Comparison of ENCODE assay signal across 26 cellular contexts in the genomic region with DNA sequence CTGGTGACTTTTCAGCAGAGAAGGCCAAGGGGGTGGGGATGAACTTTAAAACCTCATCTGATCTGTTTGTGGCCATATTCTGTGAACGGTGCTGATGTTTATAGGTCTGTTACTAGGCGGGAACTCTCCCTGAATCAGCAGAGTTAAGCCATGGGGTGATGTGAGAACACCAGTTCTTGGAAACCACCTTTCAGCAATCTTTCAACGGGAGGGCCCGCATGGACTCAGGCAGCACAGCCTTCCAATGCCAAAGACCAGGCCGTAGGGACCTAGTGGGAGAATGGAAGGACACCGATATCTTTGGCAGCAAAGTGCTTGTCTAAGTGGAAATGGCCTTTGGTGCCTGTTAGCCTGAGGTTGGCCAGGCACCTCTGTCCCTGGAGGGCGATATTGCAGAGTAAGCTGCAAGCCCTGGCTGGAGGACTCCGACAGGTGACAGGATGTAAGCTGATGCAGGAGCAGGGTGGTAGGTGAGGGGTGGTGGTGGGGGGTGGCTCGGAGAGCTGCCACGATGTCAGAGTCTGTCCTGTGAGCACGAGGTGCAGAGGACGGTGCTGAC. TPM values are rescaled to one million over a fixed set of nuclear protein-coding genes. Genes with fewer than 3 reads are reported as not detected.
DNase-seq lines count a peak whose midpoint lies in the region; ATAC-seq and TF ChIP-seq lines count a peak whose summit lies in the region.
"Had no signal": no experiment of that assay in that cellular context is flagged by ENCODE, and none has a peak within 500 bp of the region (broad histone marks: within the 10 kb centered on the region; RNA-seq: fewer than 3 reads in every experiment).

No MANE protein-coding gene starts in this region.

- no peak overlapping the region for H3K56ac ChIP-seq in H9 (ENCODE audit: insufficient read length, low read depth, low read length)

- no peak overlapping the region for H2BK15ac ChIP-seq in H9 (ENCODE audit: low read depth, low read length)

- H2AFZ ChIP-seq in H9 (ENCODE audit: low read length): no peak overlapping the region
- no peak overlapping the region for H2AFZ ChIP-seq in PC-9

- H3K79me2 ChIP-seq in H9 (ENCODE audit: insufficient read depth, low read length) (no peaks in the 10 kb centered on the region), PC-9 (ENCODE audit: low read depth) (no peaks in the 10 kb centered on the region)

- no peak for TF ChIP-seq CTCF in H9 (conservative IDR thresholded peaks at IDR 0.05)
- TF ChIP-seq CTCF in psoas muscle (IDR thresholded peaks at IDR 0.05): no peak
- no peak for TF ChIP-seq CTCF in PC-9 (conservative IDR thresholded peaks at IDR 0.05)

- no peak overlapping the region for H3K14ac ChIP-seq in H9 (ENCODE audit: insufficient read depth, low read length)

- H3K4me1 ChIP-seq in H9 (ENCODE audit: insufficient read depth, low read length): no peaks in the 10 kb centered on the region
- peaks cover 11% of the 10 kb centered on the region for H3K4me1 ChIP-seq in psoas muscle
- H3K4me1 ChIP-seq in PC-9 (replicated peaks; ENCODE audit: insufficient read depth): peaks cover 9% of the 10 kb centered on the region
- H3K4me1 ChIP-seq: BLaER1 had no signal

- intact Hi-C loops in activated T-helper 1 cell treated with anti-CD3 and anti-CD28 coated beads, Interleukin-12 subunit alpha, Interleukin-12 subunit beta, Interleukin-2, Interleukin-4 antibody, amounts not matched to agents 30 ng/mL and 10 ng/mL and 1 ng/mL, durations not matched to agents 14 hours and 24 hours and 36 hours (cut with micrococcal nuclease): no loop called here
- intact Hi-C loops in psoas muscle (cut with DNase I) (no loop called here), PC-9 (cut with micrococcal nuclease; ENCODE audit: unreplicated experiment) (no loop called here)

- no peak overlapping the region for H2AK5ac ChIP-seq in H9 (ENCODE audit: insufficient read length, low read length)

- no peaks in the 10 kb centered on the region for H3K27me3 ChIP-seq in H9 (ENCODE audit: insufficient read depth, low read length)
- no peaks in the 10 kb centered on the region for H3K27me3 ChIP-seq in psoas muscle (ENCODE audit: insufficient read depth in 3 of 3, low read length in 2 of 3)
- H3K27me3 ChIP-seq in PC-9 (ENCODE audit: insufficient read depth, low read depth): no peaks in the 10 kb centered on the region
- H3K27me3 ChIP-seq: BLaER1, SJCRH30, transverse colon had no signal

- H3K36me3 Mint-ChIP-seq in H9 (ENCODE audit: insufficient read depth in 1 of 3, low read depth in 3 of 3): no peaks in the 10 kb centered on the region
- H3K36me3 Mint-ChIP-seq in activated T-helper 1 cell treated with anti-CD3 and anti-CD28 coated beads, Interleukin-12 subunit alpha, Interleukin-12 subunit beta, Interleukin-2, Interleukin-4 antibody, amounts not matched to agents 30 ng/mL and 10 ng/mL and 1 ng/mL, durations not matched to agents 14 hours and 24 hours and 36 hours (ENCODE audit: low read depth): no peaks in the 10 kb centered on the region
- H3K36me3 Mint-ChIP-seq: activated naive CD4-positive, alpha-beta T cell treated with anti-CD3 and anti-CD28 coated beads, Interleukin-2, amount 50 U/mL, for 72 hours; memory B cell had no signal

- H2BK20ac ChIP-seq in H9 (ENCODE audit: low read depth, low read length, poor library complexity, severe bottlenecking): no peak overlapping the region

- peak overlapping the region in 2 of 3 experiments; percentile 57 to 66; a peak in 2 of 7 replicates for H3K27ac Mint-ChIP-seq in H9
- H3K27ac Mint-ChIP-seq in activated T-helper 1 cell treated with anti-CD3 and anti-CD28 coated beads, Interleukin-12 subunit alpha, Interleukin-12 subunit beta, Interleukin-2, Interleukin-4 antibody, amounts not matched to agents 30 ng/mL and 10 ng/mL and 1 ng/mL, durations not matched to agents 14 hours and 24 hours and 36 hours: peak overlapping the region; percentile 40
- H3K27ac Mint-ChIP-seq: memory B cell had no signal

- H3K9me2 ChIP-seq in PC-9 (ENCODE audit: insufficient read depth): 0 out of 2 replicates have a peak, but pooled peaks cover 5% of the 10 kb centered on the region

- peak; percentile 73 for DNase-seq in H9
- no peak for DNase-seq in activated T-helper 1 cell treated with anti-CD3 and anti-CD28 coated beads, Interleukin-12 subunit alpha, Interleukin-12 subunit beta, Interleukin-2, Interleukin-4 antibody, amounts not matched to agents 30 ng/mL and 10 ng/mL and 1 ng/mL, durations not matched to agents 14 hours and 24 hours and 36 hours (ENCODE audit: low spot score)
- peak; percentile 22 for DNase-seq in iPS-NIHi7 (ENCODE audit: extremely low spot score)
- peak in 1 of 2 donors; percentile 36 for DNase-seq in psoas muscle
- DNase-seq in Kasumi-1 (lab: John Stamatoyannopoulos, UW): no peak
- DNase-seq in substantia nigra (lab: John Stamatoyannopoulos, UW): no peak
- DNase-seq in PC-9: no peak
- DNase-seq: activated CD8-positive, alpha-beta memory T cell treated with anti-CD3 and anti-CD28 coated beads for 24 hours; activated effector memory CD4-positive, alpha-beta T cell treated with Interleukin-2 at 50 U/mL for 16 hours; activated T-cell treated with anti-CD3 and anti-CD28 coated beads for 4 hours; effector memory CD4-positive, alpha-beta T cell; MV-4-11; NCI-H1436; NCI-H2107; NCI-H345; stimulated activated CD4-positive, alpha-beta T cell treated with anti-CD3 and anti-CD28 coated beads, Interleukin-4, amount 100 ng/mL, for 4 hours; T-helper 9 cell; transverse colon had no signal

- no peak overlapping the region for H2BK5ac ChIP-seq in H9 (ENCODE audit: insufficient read length, low read length)

- H2BK12ac ChIP-seq in H9 (ENCODE audit: insufficient read length, low read depth, low read length): no peak overlapping the region

- H3K9me3 ChIP-seq in H9 (ENCODE audit: control insufficient read depth, low read depth, low read length): no peaks in the 10 kb centered on the region
- H3K9me3 ChIP-seq in psoas muscle: no peaks in the 10 kb centered on the region
- H3K9me3 ChIP-seq in PC-9 (ENCODE audit: insufficient read depth, low read depth): no peaks in the 10 kb centered on the region
- H3K9me3 ChIP-seq: BLaER1, SJCRH30, transverse colon had no signal

- peaks cover 8% of the 10 kb centered on the region; the same call in 1 of the 2 replicates for H3F3A ChIP-seq in PC-9 (ENCODE audit: insufficient read depth, low read depth)

- H3K9ac ChIP-seq in H9 (ENCODE audit: extremely low read depth, insufficient read length, low read length): no peak overlapping the region
- H3K9ac ChIP-seq: BLaER1 had no signal

- no peak overlapping the region for H3K23ac ChIP-seq in H9 (ENCODE audit: insufficient read length, low read depth, low read length)

- no peak overlapping the region for H3K4ac ChIP-seq in H9 (ENCODE audit: low read depth, low read length)

- POLR2A ChIA-PET in PC-9 (lab: Charles Lee; ENCODE audit: unreplicated experiment): no interaction called here

- H4K5ac ChIP-seq in H9 (ENCODE audit: insufficient read length, low read depth, low read length): no peak overlapping the region

- WGBS in H9 (ENCODE audit: extremely low coverage, insufficient read length, low lambda C conversion rate): no CpG with 5 or more reads among the region's 12 CpGs
- WGBS in psoas muscle, 3 donors: 26 to 32% (median 30%) methylated on average over 12 of the region's 12 CpGs

- H3K18ac ChIP-seq in H9 (ENCODE audit: insufficient read length, low read depth, low read length): no peak overlapping the region

- H3K27ac ChIP-seq in H9 (ENCODE audit: insufficient read length, low read depth, low read length): no peak overlapping the region
- H3K27ac ChIP-seq in psoas muscle: peak overlapping the region; percentile 53
- no peak overlapping the region for H3K27ac ChIP-seq in substantia nigra (ENCODE audit: low read depth, low read length, poor library complexity, severe bottlenecking)
- no peak overlapping the region for H3K27ac ChIP-seq in PC-9
- H3K27ac ChIP-seq: BLaER1, coronary artery, SJCRH30, transverse colon, VCaP had no signal

- H4K8ac ChIP-seq in H9 (replicated peaks; ENCODE audit: insufficient read length, low read depth, low read length): no peak overlapping the region

- H3K36me3 ChIP-seq in psoas muscle (ENCODE audit: insufficient read depth in 1 of 2, low read depth in 1 of 2) (no peaks in the 10 kb centered on the region), PC-9 (ENCODE audit: low read depth) (no peaks in the 10 kb centered on the region)
- H3K36me3 ChIP-seq: BLaER1, SJCRH30, transverse colon had no signal

- CTCF ChIA-PET in PC-9 (lab: Charles Lee): no interaction called here

- no peaks in the 10 kb centered on the region for H3K79me1 ChIP-seq in H9 (ENCODE audit: insufficient read depth, low read depth, low read length, poor library complexity, severe bottlenecking)

- H3K4me2 ChIP-seq in H9 (ENCODE audit: insufficient read depth, insufficient read length, low read length): no peak overlapping the region
- no peak overlapping the region for H3K4me2 ChIP-seq in PC-9
- H3K4me2 ChIP-seq: BLaER1 had no signal

- BruUV-seq in PC-9 (replicated peaks; lab: Mats Ljungman, UMichigan): no TSS peak

- ATAC-seq in psoas muscle: peak; percentile 69 to 77 (median 72)
- ATAC-seq: activated naive CD4-positive, alpha-beta T cell treated with anti-CD3 and anti-CD28 coated beads, Interleukin-2, amount 50 U/mL, for 72 hours; sciatic nerve had no signal

- H4K20me1 ChIP-seq in H9 (ENCODE audit: control insufficient read depth, insufficient read depth, insufficient read length) (no peaks in the 10 kb centered on the region), PC-9 (ENCODE audit: insufficient read depth) (no peaks in the 10 kb centered on the region)
- H4K20me1 ChIP-seq: BLaER1 had no signal

- no peak overlapping the region for H2BK120ac ChIP-seq in H9 (ENCODE audit: low read depth, low read length, poor library complexity, severe bottlenecking)

- no peak overlapping the region for H4K91ac ChIP-seq in H9 (ENCODE audit: insufficient read length, low read depth, low read length)

- H3K4me3 Mint-ChIP-seq in H9: no peak overlapping the region
- no peak overlapping the region for H3K4me3 Mint-ChIP-seq in activated T-helper 1 cell treated with anti-CD3 and anti-CD28 coated beads, Interleukin-12 subunit alpha, Interleukin-12 subunit beta, Interleukin-2, Interleukin-4 antibody, amounts not matched to agents 30 ng/mL and 10 ng/mL and 1 ng/mL, durations not matched to agents 14 hours and 24 hours and 36 hours
- H3K4me3 Mint-ChIP-seq: memory B cell, neural crest cell had no signal

- peak overlapping the region; percentile 47 for H3K4me3 ChIP-seq in psoas muscle
- no peak overlapping the region for H3K4me3 ChIP-seq in PC-9
- H3K4me3 ChIP-seq: BLaER1, coronary artery, SJCRH30, transverse colon had no signal

- no peak overlapping the region for H3T11ph ChIP-seq in H9 (ENCODE audit: low read length)

- no peaks in the 10 kb centered on the region for H3K27me3 Mint-ChIP-seq in H9 (ENCODE audit: low read depth)
- peaks cover 9% of the 10 kb centered on the region for H3K27me3 Mint-ChIP-seq in activated T-helper 1 cell treated with anti-CD3 and anti-CD28 coated beads, Interleukin-12 subunit alpha, Interleukin-12 subunit beta, Interleukin-2, Interleukin-4 antibody, amounts not matched to agents 30 ng/mL and 10 ng/mL and 1 ng/mL, durations not matched to agents 14 hours and 24 hours and 36 hours (ENCODE audit: insufficient read depth)

- H3K23me2 ChIP-seq in H9 (ENCODE audit: insufficient read length, low read depth, low read length, poor library complexity, severe bottlenecking): no peaks in the 10 kb centered on the region

- no peaks in the 10 kb centered on the region for H3K9me3 Mint-ChIP-seq in H9
- no peaks in the 10 kb centered on the region for H3K9me3 Mint-ChIP-seq in activated T-helper 1 cell treated with anti-CD3 and anti-CD28 coated beads, Interleukin-12 subunit alpha, Interleukin-12 subunit beta, Interleukin-2, Interleukin-4 antibody, amounts not matched to agents 30 ng/mL and 10 ng/mL and 1 ng/mL, durations not matched to agents 14 hours and 24 hours and 36 hours
- H3K9me3 Mint-ChIP-seq: activated naive CD4-positive, alpha-beta T cell treated with anti-CD3 and anti-CD28 coated beads, Interleukin-2, amount 50 U/mL, for 72 hours; memory B cell; neural crest cell had no signal

- H3K4me1 Mint-ChIP-seq in H9: peaks cover 9% of the 10 kb centered on the region in 2 experiments
- no peaks in the 10 kb centered on the region for H3K4me1 Mint-ChIP-seq in activated T-helper 1 cell treated with anti-CD3 and anti-CD28 coated beads, Interleukin-12 subunit alpha, Interleukin-12 subunit beta, Interleukin-2, Interleukin-4 antibody, amounts not matched to agents 30 ng/mL and 10 ng/mL and 1 ng/mL, durations not matched to agents 14 hours and 24 hours and 36 hours (ENCODE audit: low read depth)
- H3K4me1 Mint-ChIP-seq: memory B cell had no signal

RNA-seq across cellular contexts. Expression of a gene that starts 57.0 kb away (rescaled TPM):
- total RNA-seq in H9 (2021) (26.3 and 26.8 TPM in 2 replicates), psoas muscle (10 to 100 TPM; 21.0 to 31.0 (median 27.4) TPM), PC-9 (2021) (33.9 and 38.2 TPM in 2 replicates)
- 40.3 and 42.4 TPM in 2 replicates for total RNA-seq in activated T-helper 1 cell treated with anti-CD3 and anti-CD28 coated beads, Interleukin-12 subunit alpha, Interleukin-12 subunit beta, Interleukin-2, Interleukin-4 antibody, amounts not matched to agents 30 ng/mL and 10 ng/mL and 1 ng/mL, durations not matched to agents 14 hours and 24 hours and 36 hours
- polyA plus RNA-seq in psoas muscle: 10 to 100 TPM; 13.5 to 37.4 (median 23.3) TPM

Comparison
In these comparisons a context has a peak if more than half of its experiments do, and no peak if none do; other contexts are left out.
1. DNase-seq: peak in H9 (single experiment) and iPS-NIHi7 (single experiment); none in activated T-helper 1 cell treated with anti-CD3 and anti-CD28 coated beads, Interleukin-12 subunit alpha, Interleukin-12 subunit beta, Interleukin-2, Interleukin-4 antibody, amounts not matched to agents 30 ng/mL and 10 ng/mL and 1 ng/mL, durations not matched to agents 14 hours and 24 hours and 36 hours (single experiment), Kasumi-1 (0 of 2), substantia nigra (0 of 49) and PC-9 (0 of 2).